11 cellular contexts compared by ENCODE assay signal in the genomic region with DNA sequence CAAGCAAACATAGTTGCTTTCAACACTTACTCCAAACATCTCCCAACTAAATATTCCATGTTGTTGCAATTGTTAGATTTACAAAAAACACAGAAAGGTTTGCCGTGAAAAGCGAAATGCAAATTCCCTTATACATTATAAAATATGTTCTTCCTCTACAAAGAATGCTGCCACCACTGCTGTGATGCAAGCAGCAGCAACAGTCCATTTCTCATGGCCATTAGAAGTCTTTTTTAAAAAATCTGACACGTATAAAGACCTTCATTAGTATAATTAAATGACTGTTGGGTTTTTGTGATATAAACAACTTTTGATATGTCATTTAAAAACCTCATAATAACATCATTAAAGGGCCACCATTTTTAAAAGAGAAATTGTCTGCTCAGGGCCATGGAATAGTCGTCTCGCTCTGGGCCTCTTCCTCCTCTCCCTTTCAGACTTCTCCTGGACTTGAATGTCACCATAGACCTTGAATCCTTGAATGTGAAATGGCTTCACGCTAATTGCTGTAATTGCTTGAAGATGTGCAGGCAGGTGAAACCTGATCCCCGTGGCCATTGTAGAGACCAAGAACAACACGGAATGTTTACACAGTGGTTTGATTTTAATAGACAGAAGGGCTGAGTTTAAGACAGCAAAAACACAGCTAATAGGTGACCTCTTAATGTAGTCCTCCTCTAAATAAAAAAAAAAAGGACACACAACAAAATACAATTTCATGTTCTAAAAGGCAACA.
DNase-seq lines count a peak whose midpoint lies in the region; ATAC-seq and TF ChIP-seq lines count a peak whose summit lies in the region.
"Had no signal": no experiment of that assay in that cellular context is flagged by ENCODE, and none has a peak within 500 bp of the region (broad histone marks: within the 10 kb centered on the region; RNA-seq: fewer than 3 reads in every experiment).

No MANE protein-coding gene starts in this region.

- no peak for TF ChIP-seq POLR2A in transverse colon (IDR thresholded peaks at IDR 0.05)

- ATAC-seq in right cardiac atrium (no peak), left colon (peak; percentile 21), upper lobe of right lung (no peak)
- no peak for ATAC-seq in stimulated activated effector memory CD8-positive, alpha-beta T cell treated with anti-CD3 and anti-CD28 coated beads, Interleukin-12 subunit alpha, Interleukin-12 subunit beta, amount 100 ng/mL, for 72 hours

- no peak overlapping the region; the same call in 1 of the 2 replicates for H3K9ac ChIP-seq in OCI-LY1 (ENCODE audit: low read length)

- peaks cover 22% of the 10 kb centered on the region for H3K79me2 ChIP-seq in OCI-LY1 (ENCODE audit: insufficient read depth, low read length)

- in situ Hi-C loops in transverse colon (cut with MboI; ENCODE audit: low pct_ligation_motif_present in 1 of 4, low pct_unique_long_range_greater_than_20kb in 1 of 4, low sequenced_read_pairs in 3 of 4), result no loop called here

- no peaks in the 10 kb centered on the region for H3K9me3 Mint-ChIP-seq in stimulated activated effector memory CD8-positive, alpha-beta T cell treated with anti-CD3 and anti-CD28 coated beads, Interleukin-12 subunit alpha, Interleukin-12 subunit beta, amount 100 ng/mL, for 72 hours

- no peaks in the 10 kb centered on the region for H3K36me3 ChIP-seq in left ventricle myocardium inferior
- H3K36me3 ChIP-seq in OCI-LY1 (ENCODE audit: insufficient read depth, low read length), result no peaks in the 10 kb centered on the region
- no peaks in the 10 kb centered on the region for H3K36me3 ChIP-seq in transverse colon
- H3K36me3 ChIP-seq in upper lobe of right lung, result no peaks in the 10 kb centered on the region

- peaks cover 28% of the 10 kb centered on the region for H3K4me1 Mint-ChIP-seq in stimulated activated effector memory CD8-positive, alpha-beta T cell treated with anti-CD3 and anti-CD28 coated beads, Interleukin-12 subunit alpha, Interleukin-12 subunit beta, amount 100 ng/mL, for 72 hours

- H3K9me3 ChIP-seq in left ventricle myocardium inferior (replicated peaks) (no peaks in the 10 kb centered on the region), right cardiac atrium (ENCODE audit: control insufficient read depth, low read length) (no peaks in the 10 kb centered on the region), OCI-LY1 (ENCODE audit: low read length) (no peaks in the 10 kb centered on the region), transverse colon (no peaks in the 10 kb centered on the region), upper lobe of right lung (no peaks in the 10 kb centered on the region)

- H3K4me3 Mint-ChIP-seq in stimulated activated effector memory CD8-positive, alpha-beta T cell treated with anti-CD3 and anti-CD28 coated beads, Interleukin-12 subunit alpha, Interleukin-12 subunit beta, amount 100 ng/mL, for 72 hours, result no peak overlapping the region

- 89% methylated on average over 8 of the region's 8 CpGs for WGBS in right cardiac atrium
- WGBS in transverse colon (ENCODE audit: low coverage in 1 of 2), 2 donors, result 55 to 67% methylated on average over 8 of the region's 8 CpGs

- H3K27ac ChIP-seq in left ventricle myocardium inferior (replicated peaks), result peak overlapping the region; percentile 90
- no peak overlapping the region for H3K27ac ChIP-seq in right cardiac atrium (ENCODE audit: low read length)
- H3K27ac ChIP-seq in OCI-LY1 (ENCODE audit: low read depth, low read length, poor library complexity, severe bottlenecking), result peak overlapping the region; percentile 88
- H3K27ac ChIP-seq in transverse colon, result peak overlapping the region; percentile 86 to 94 (median 93)
- H3K27ac ChIP-seq in upper lobe of right lung, result no peak overlapping the region

- H3K9me2 ChIP-seq in OCI-LY1 (ENCODE audit: low read depth, low read length), result no peaks in the 10 kb centered on the region

- no peak overlapping the region for H2AFZ ChIP-seq in OCI-LY1 (ENCODE audit: low read length)

- no peak overlapping the region for H3K4me2 ChIP-seq in OCI-LY1 (ENCODE audit: low read length)

- DNase-seq in left ventricle myocardium inferior, result no peak
- DNase-seq in right cardiac atrium, result no peak
- no peak for DNase-seq in left colon
- DNase-seq in transverse colon, result no peak
- DNase-seq in upper lobe of right lung, result no peak
- no peak for DNase-seq in stimulated activated effector memory CD8-positive, alpha-beta T cell treated with anti-CD3 and anti-CD28 coated beads, Interleukin-12 subunit alpha, Interleukin-12 subunit beta, amount 100 ng/mL, for 72 hours (ENCODE audit: low spot score in 2 of 2)
- no peak for DNase-seq in stimulated activated CD4-positive, alpha-beta T cell treated with anti-CD3 and anti-CD28 coated beads, Interleukin-4, amount 100 ng/mL, for 24 hours
- DNase-seq: MM.1S; stimulated activated CD4-positive, alpha-beta T cell treated with anti-CD3 and anti-CD28 coated beads, Interleukin-1b, Interleukin-23, amount 100 ng/mL, for 48 hours; trophoblast cell had no signal

- no peaks in the 10 kb centered on the region for H3F3A ChIP-seq in OCI-LY1 (ENCODE audit: insufficient read depth, low read length)

- no peak for TF ChIP-seq EP300 in transverse colon (IDR thresholded peaks at IDR 0.05; ENCODE audit: low read depth)

- H3K4me3 ChIP-seq in left ventricle myocardium inferior, result no peak overlapping the region
- no peak overlapping the region for H3K4me3 ChIP-seq in right cardiac atrium (ENCODE audit: low read length)
- H3K4me3 ChIP-seq in OCI-LY1 (ENCODE audit: low read depth, low read length, poor library complexity, severe bottlenecking), result no peak overlapping the region
- H3K4me3 ChIP-seq in transverse colon, result no peak overlapping the region
- no peak overlapping the region for H3K4me3 ChIP-seq in upper lobe of right lung

- H3K27me3 ChIP-seq in left ventricle myocardium inferior (ENCODE audit: low read depth) (no peaks in the 10 kb centered on the region), right cardiac atrium (ENCODE audit: control insufficient read depth, insufficient read depth) (no peaks in the 10 kb centered on the region), OCI-LY1 (ENCODE audit: insufficient read depth, low read length) (no peaks in the 10 kb centered on the region), transverse colon (no peaks in the 10 kb centered on the region), upper lobe of right lung (no peaks in the 10 kb centered on the region)

- H4K20me1 ChIP-seq in OCI-LY1 (ENCODE audit: insufficient read depth, low read length), result no peaks in the 10 kb centered on the region

- H3K4me1 ChIP-seq in left ventricle myocardium inferior (peaks cover 68% of the 10 kb centered on the region), right cardiac atrium (ENCODE audit: control insufficient read depth, insufficient read depth, low read length) (no peaks in the 10 kb centered on the region), OCI-LY1 (ENCODE audit: insufficient read depth, low read length, severe bottlenecking) (peaks cover 79% of the 10 kb centered on the region), transverse colon (peaks cover 29 to 78% (median 64%) of the 10 kb centered on the region in 4 donors), upper lobe of right lung (peaks cover 52% of the 10 kb centered on the region)

- intact Hi-C loops in left ventricle myocardium inferior (cut with micrococcal nuclease) (no loop called here), right cardiac atrium (cut with DNase I) (loop anchor here in 1 of 4 donors (5.0 to 10.0 kb wide), 2 partner anchors 71 to 112 kb away; no protein-coding TSS in a partner anchor), left colon (cut with DNase I, micrococcal nuclease) (loop anchor here in 1 of 2 donors (10.0 kb wide), 1 partner anchor 112 kb away; no protein-coding TSS in a partner anchor), transverse colon (cut with DNase I; ENCODE audit: low total_unique reads) (loop anchor here (10.0 kb wide), 3 partner anchors 112 to 452 kb away; a partner anchor contains a TSS), upper lobe of right lung (cut with DNase I) (no loop called here)

- TF ChIP-seq CTCF in left ventricle myocardium inferior (IDR thresholded peaks at IDR 0.05; ENCODE audit: borderline replicate concordance) (no peak), OCI-LY1 (IDR thresholded peaks at IDR 0.05; ENCODE audit: low read length) (no peak), transverse colon (IDR thresholded peaks at IDR 0.05) (no peak), upper lobe of right lung (IDR thresholded peaks at IDR 0.05) (no peak)

- no peak overlapping the region for H3K27ac Mint-ChIP-seq in stimulated activated effector memory CD8-positive, alpha-beta T cell treated with anti-CD3 and anti-CD28 coated beads, Interleukin-12 subunit alpha, Interleukin-12 subunit beta, amount 100 ng/mL, for 72 hours

- peaks cover 12% of the 10 kb centered on the region for H3K36me3 Mint-ChIP-seq in stimulated activated effector memory CD8-positive, alpha-beta T cell treated with anti-CD3 and anti-CD28 coated beads, Interleukin-12 subunit alpha, Interleukin-12 subunit beta, amount 100 ng/mL, for 72 hours

Comparison
In these comparisons a context has a peak if more than half of its experiments do, and no peak if none do; other contexts are left out.
1. H3K27ac ChIP-seq: peak in left ventricle myocardium inferior (single experiment), OCI-LY1 (single experiment) and transverse colon (4 of 4); none in right cardiac atrium (single experiment) and upper lobe of right lung (single experiment).